ENCODE assay signal across 19 cellular contexts in the genomic region with DNA sequence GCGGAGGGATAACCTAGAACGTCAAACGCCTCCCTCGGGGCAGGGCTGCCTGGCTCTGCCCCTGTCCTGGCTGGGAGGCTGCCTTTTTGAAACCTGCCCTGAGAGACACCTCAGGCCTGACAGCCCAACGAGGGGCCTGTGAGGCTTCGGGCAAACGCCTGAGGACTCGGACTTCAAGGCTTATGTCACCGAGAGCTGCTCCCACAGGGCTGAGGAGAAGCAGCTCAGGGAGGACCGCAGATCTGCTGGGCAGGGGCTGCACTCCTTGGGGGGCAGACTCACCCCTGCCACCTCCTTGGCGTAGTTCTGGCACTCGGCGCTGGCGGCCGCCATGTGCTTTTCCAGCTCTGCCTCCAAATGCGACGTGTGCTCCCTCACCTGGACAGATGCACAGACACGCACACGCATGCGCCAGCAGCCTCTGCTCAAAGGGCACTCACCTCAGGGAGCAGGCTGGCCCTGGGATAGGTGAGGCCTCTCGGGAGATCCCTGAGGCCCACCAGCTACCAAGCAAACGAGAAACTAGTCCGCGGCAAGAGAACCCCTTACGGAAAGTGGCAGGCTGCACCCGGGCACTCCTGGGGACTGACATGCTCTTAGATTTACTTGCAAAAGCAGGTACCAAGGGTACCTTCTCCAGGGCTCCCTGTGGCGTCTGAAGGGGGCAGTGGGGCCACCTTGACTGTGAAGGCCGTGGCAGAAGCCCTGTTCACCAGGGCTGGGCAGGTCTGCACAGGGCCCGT. TPM values are rescaled to one million over a fixed set of nuclear protein-coding genes. Genes with fewer than 3 reads are reported as not detected.
A peak's percentile ranks its signal among the peaks of the same experiment; 100 is the strongest.
DNase-seq lines count a peak whose midpoint lies in the region; ATAC-seq and TF ChIP-seq lines count a peak whose summit lies in the region.
"Had no signal": no experiment of that assay in that cellular context is flagged by ENCODE, and none has a peak within 500 bp of the region (broad histone marks: within the 10 kb centered on the region; RNA-seq: fewer than 3 reads in every experiment).

No MANE protein-coding gene starts in this region.

- no peak overlapping the region for H3K4me2 ChIP-seq in SK-N-SH

- TF ChIP-seq RAD21 in SK-N-SH (IDR thresholded peaks at IDR 0.05; ENCODE audit: low read length): no peak

- H3K36me3 ChIP-seq in SK-N-SH (replicated peaks in 1 of 2; ENCODE audit: control insufficient read depth in 1 of 2, insufficient read depth in 2 of 2, low read length in 1 of 2): peaks cover 3 to 66% of the 10 kb centered on the region in 2 experiments
- H3K36me3 ChIP-seq in right atrium auricular region: peaks cover 96% of the 10 kb centered on the region

- intact Hi-C loops in posterior vena cava (cut with DNase I): loop anchor here (2.0 to 5.0 kb wide), 2 partner anchors 82 to 115 kb away; no protein-coding TSS in a partner anchor

- H2AFZ ChIP-seq in SK-N-SH (ENCODE audit: low read depth): no peak overlapping the region

- DNase-seq in SK-N-SH: peak; percentile 4
- peak; percentile 15 for DNase-seq in HuH-7 (ENCODE audit: low spot score)
- peak; percentile 56 for DNase-seq in right atrium auricular region (ENCODE audit: low spot score)
- peak; percentile 56 for DNase-seq in posterior vena cava (ENCODE audit: low spot score)
- no peak for DNase-seq in NCI-H526 (lab: John Stamatoyannopoulos, UW)
- DNase-seq in NCI-H69 (lab: John Stamatoyannopoulos, UW): no peak
- DNase-seq in iPS-NIHi7 (ENCODE audit: extremely low spot score): no peak
- DNase-seq: activated CD4-positive, alpha-beta T cell treated with anti-CD3 and anti-CD28 coated beads, Interleukin-2, amount 10 ng/mL, durations not matched to agents 7 days and 5 days; activated gamma-delta T cell; brain microvascular endothelial cell; C1 segment of cervical spinal cord; DMS153; hypothalamus; KBM-7; NCI-H1105 treated with DMSO at 0.1 percent for 48 hours; retina had no signal

- ATAC-seq in SK-N-SH treated with all-trans-retinoic acid at 6 μM for 48 hours: no peak
- ATAC-seq: naive thymus-derived CD8-positive, alpha-beta T cell had no signal

- no peaks in the 10 kb centered on the region for H3K4me1 ChIP-seq in SK-N-SH (ENCODE audit: control insufficient read depth in 1 of 2, insufficient read depth in 2 of 2, low read depth in 1 of 2, low read length in 1 of 2)
- H3K4me1 ChIP-seq in right atrium auricular region: peaks cover 0 to 18% of the 10 kb centered on the region in 2 donors

- POLR2A ChIA-PET in SK-N-SH (lab: Yijun Ruan, JAX): no interaction called here

- H3K27ac ChIP-seq in SK-N-SH (ENCODE audit: low read depth in 2 of 2, low read length in 1 of 2) (no peak overlapping the region), right atrium auricular region (no peak overlapping the region)
- H3K27ac ChIP-seq: 22Rv1, brain microvascular endothelial cell had no signal

- H3K9me2 ChIP-seq in SK-N-SH: no peaks in the 10 kb centered on the region

- TF ChIP-seq EP300 in SK-N-SH (IDR thresholded peaks at IDR 0.05; ENCODE audit: borderline replicate concordance in 1 of 2, low read depth in 1 of 2, low read length in 1 of 2): no peak

- H3K9me3 ChIP-seq in SK-N-SH (no peaks in the 10 kb centered on the region), right atrium auricular region (no peaks in the 10 kb centered on the region)

- TF ChIP-seq CTCF in SK-N-SH (IDR thresholded peaks at IDR 0.05) (no peak), right atrium auricular region (IDR thresholded peaks at IDR 0.05) (no peak)

- no peak overlapping the region for H3K9ac ChIP-seq in SK-N-SH

- no peaks in the 10 kb centered on the region for H3K27me3 ChIP-seq in SK-N-SH (ENCODE audit: insufficient read depth)
- no peaks in the 10 kb centered on the region for H3K27me3 ChIP-seq in right atrium auricular region
- H3K27me3 ChIP-seq: brain microvascular endothelial cell had no signal

- WGBS in SK-N-SH (ENCODE audit: low lambda C conversion rate): 97% methylated on average over 20 of the region's 29 CpGs

- no peaks in the 10 kb centered on the region for H4K20me1 ChIP-seq in SK-N-SH (ENCODE audit: insufficient read depth)

- H3K4me3 ChIP-seq in SK-N-SH (ENCODE audit: low read depth in 2 of 2, low read length in 1 of 2) (no peak overlapping the region), right atrium auricular region (no peak overlapping the region)

- no peaks in the 10 kb centered on the region for H3F3A ChIP-seq in SK-N-SH (replicated peaks; ENCODE audit: insufficient read depth)

- H3K79me2 ChIP-seq in SK-N-SH (ENCODE audit: insufficient read depth): no peaks in the 10 kb centered on the region

- CTCF ChIA-PET in SK-N-SH (lab: Yijun Ruan, JAX): interaction anchor here (1.1 to 8.7 kb wide), 4 partner anchors 50 to 115 kb away, joined by 3 to 96 read pairs (median 20); partner anchors contain the start of gene DSTN

TF ChIP-seq in SK-N-SH, 30 proteins besides CTCF, POLR2A, EP300 and RAD21:
- no peak for TF ChIP-seq MAX (IDR thresholded peaks at IDR 0.05; ENCODE audit: low read depth)
- TF ChIP-seq RFX5 (IDR thresholded peaks at IDR 0.05; ENCODE audit: low read length): no peak

TF ChIP-seq in SK-N-SH treated with all-trans-retinoic acid at 6 μM for 48 hours, 23 proteins besides CTCF, POLR2A, EP300 and RAD21:
- no peak for TF ChIP-seq ZNF70 (CRISPR knock-in tag; IDR thresholded peaks at IDR 0.05)
- TF ChIP-seq ISL1 (CRISPR knock-in tag; IDR thresholded peaks at IDR 0.05): no peak
- TF ChIP-seq TOX (CRISPR knock-in tag; IDR thresholded peaks at IDR 0.05; ENCODE audit: borderline replicate concordance): no peak
- TF ChIP-seq, protein P1, sequence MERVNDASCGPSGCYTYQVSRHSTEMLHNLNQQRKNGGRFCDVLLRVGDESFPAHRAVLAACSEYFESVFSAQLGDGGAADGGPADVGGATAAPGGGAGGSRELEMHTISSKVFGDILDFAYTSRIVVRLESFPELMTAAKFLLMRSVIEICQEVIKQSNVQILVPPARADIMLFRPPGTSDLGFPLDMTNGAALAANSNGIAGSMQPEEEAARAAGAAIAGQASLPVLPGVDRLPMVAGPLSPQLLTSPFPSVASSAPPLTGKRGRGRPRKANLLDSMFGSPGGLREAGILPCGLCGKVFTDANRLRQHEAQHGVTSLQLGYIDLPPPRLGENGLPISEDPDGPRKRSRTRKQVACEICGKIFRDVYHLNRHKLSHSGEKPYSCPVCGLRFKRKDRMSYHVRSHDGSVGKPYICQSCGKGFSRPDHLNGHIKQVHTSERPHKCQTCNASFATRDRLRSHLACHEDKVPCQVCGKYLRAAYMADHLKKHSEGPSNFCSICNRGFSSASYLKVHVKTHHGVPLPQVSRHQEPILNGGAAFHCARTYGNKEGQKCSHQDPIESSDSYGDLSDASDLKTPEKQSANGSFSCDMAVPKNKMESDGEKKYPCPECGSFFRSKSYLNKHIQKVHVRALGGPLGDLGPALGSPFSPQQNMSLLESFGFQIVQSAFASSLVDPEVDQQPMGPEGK (CRISPR knock-in tag; IDR thresholded peaks at IDR 0.05; ENCODE audit: borderline replicate concordance): no peak
- TF ChIP-seq TCF4 (CRISPR knock-in tag; IDR thresholded peaks at IDR 0.05; ENCODE audit: borderline replicate concordance): no peak
- no peak for TF ChIP-seq ZNF565 (CRISPR knock-in tag; conservative IDR thresholded peaks at IDR 0.05; ENCODE audit: low read depth)
TF ChIP-seq in SK-N-SH treated with all-trans-retinoic acid at 6 μM for 48 hours: peak in this region for 0.

RNA-seq across cellular contexts. Expression of gene DSTN, which starts 49.6 kb away (rescaled TPM):
- polyA plus RNA-seq in SK-N-SH (2012; rRNA removed): 151 and 167 TPM in 2 replicates
- 249 and 348 TPM in 2 replicates for polyA plus RNA-seq in SK-N-SH (2012; cell fraction: cytosol; rRNA removed)
- 57.6 and 74.2 TPM in 2 replicates for polyA plus RNA-seq in SK-N-SH (2012; cell fraction: nucleus; rRNA removed)
- total RNA-seq in right atrium auricular region (100 to 1,000 TPM; 585 to 760 TPM), posterior vena cava (1,000 to 10,000 TPM; 1,245 to 1,338 TPM)

Comparison
In these comparisons a context has a peak if more than half of its experiments do, and no peak if none do; other contexts are left out.
1. DNase-seq: peak in SK-N-SH (single experiment), HuH-7 (single experiment), right atrium auricular region (single experiment) and posterior vena cava (single experiment); none in NCI-H526 (0 of 2), NCI-H69 (single experiment) and iPS-NIHi7 (single experiment).